In the genomic region with DNA sequence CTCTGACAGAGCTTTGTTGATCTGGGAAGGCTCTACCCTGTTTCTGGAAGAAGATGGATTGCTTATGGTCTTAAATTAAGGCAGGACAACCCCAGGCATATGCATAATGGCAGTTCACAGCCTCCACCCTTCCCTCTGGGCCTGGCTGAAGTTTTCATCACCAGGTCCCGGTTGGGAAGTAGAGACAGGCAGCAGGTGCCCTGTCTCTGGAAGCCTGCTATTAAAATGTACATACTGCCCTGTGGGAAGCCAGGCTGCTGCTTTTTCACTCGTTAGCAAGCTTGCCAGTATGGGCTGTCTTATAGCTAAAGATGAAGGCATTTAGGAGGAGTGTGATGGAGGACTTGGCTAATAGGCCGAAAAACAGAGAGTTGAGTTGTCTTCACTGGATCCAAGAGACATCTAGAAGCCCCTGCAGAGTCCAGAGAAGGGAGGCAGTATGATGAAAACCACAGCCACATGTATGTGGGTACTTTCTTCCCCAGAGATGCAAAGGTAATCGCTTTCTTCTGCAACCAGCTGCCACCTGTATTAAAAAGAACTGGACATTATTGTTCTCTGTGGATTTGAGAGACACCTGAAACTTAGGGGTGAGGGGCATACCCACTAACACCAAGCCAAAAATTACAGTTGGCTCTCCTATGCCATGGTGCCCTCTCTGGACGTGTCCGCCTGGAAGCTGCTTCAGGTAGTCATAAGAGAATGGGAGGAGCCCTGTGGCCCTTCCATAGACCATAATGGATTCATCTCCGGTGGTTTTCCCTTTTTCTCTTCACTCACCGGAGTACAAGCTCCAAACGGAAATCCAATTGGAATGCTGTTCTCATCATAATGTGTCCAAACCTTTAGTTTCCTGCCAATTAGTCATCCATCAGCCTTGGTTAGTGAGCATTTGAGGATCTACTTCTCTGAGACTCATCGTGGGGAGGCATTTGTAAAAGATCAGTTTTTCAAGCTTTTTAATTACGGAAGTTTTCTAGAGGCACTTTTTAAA, we compare ENCODE assay signal across 16 cellular contexts. TPM values are rescaled to one million over a fixed set of nuclear protein-coding genes. Genes with fewer than 3 reads are reported as not detected.
DNase-seq lines count a peak whose midpoint lies in the region; ATAC-seq and TF ChIP-seq lines count a peak whose summit lies in the region.
"Had no signal": no experiment of that assay in that cellular context is flagged by ENCODE, and none has a peak within 500 bp of the region (broad histone marks: within the 10 kb centered on the region; RNA-seq: fewer than 3 reads in every experiment).

No MANE protein-coding gene starts in this region.

- H3K9me3 Mint-ChIP-seq in brain = no peaks in the 10 kb centered on the region
- no peaks in the 10 kb centered on the region for H3K9me3 Mint-ChIP-seq in activated naive CD4-positive, alpha-beta T cell treated with anti-CD3 and anti-CD28 coated beads, Interleukin-2, amount 10 ng/mL, durations not matched to agents 7 days and 5 days
- H3K9me3 Mint-ChIP-seq: naive B cell had no signal

- H3K27ac Mint-ChIP-seq in brain = peak overlapping the region in 3 of 5 experiments; percentile 82 to 92 (median 89)
- H3K27ac Mint-ChIP-seq in activated naive CD4-positive, alpha-beta T cell treated with anti-CD3 and anti-CD28 coated beads, Interleukin-2, amount 10 ng/mL, durations not matched to agents 7 days and 5 days = no peak overlapping the region
- H3K27ac Mint-ChIP-seq: B cell had no signal

- peaks cover 18% of the 10 kb centered on the region for H3K4me1 Mint-ChIP-seq in brain
- H3K4me1 Mint-ChIP-seq in activated naive CD4-positive, alpha-beta T cell treated with anti-CD3 and anti-CD28 coated beads, Interleukin-2, amount 10 ng/mL, durations not matched to agents 7 days and 5 days = no peaks in the 10 kb centered on the region
- H3K4me1 Mint-ChIP-seq: B cell, naive B cell had no signal

- TF ChIP-seq CTCF in brain (conservative IDR thresholded peaks at IDR 0.05) (no peak), lower lobe of right lung (IDR thresholded peaks at IDR 0.05) (no peak)

- no peak overlapping the region for H3K4me3 ChIP-seq in lower lobe of right lung

- peaks cover 60% of the 10 kb centered on the region for H3K36me3 Mint-ChIP-seq in brain
- H3K36me3 Mint-ChIP-seq in activated naive CD4-positive, alpha-beta T cell treated with anti-CD3 and anti-CD28 coated beads, Interleukin-2, amount 10 ng/mL, durations not matched to agents 7 days and 5 days = peaks cover 42% of the 10 kb centered on the region

- CTCF ChIA-PET in activated naive CD4-positive, alpha-beta T cell treated with anti-CD3 and anti-CD28 coated beads, Interleukin-2, amount 10 ng/mL, durations not matched to agents 7 days and 5 days (lab: Charles Lee) = interaction anchor here (0.6 to 1.0 kb wide), 2 partner anchors 66 to 244 kb away, joined by 3 read pairs; no protein-coding TSS in a partner anchor

- DNase-seq in ACHN = peak; percentile 41
- DNase-seq in HS-5 (ENCODE audit: low read depth) = peak; percentile 48
- DNase-seq in lower lobe of right lung = no peak
- no peak for DNase-seq in activated naive CD4-positive, alpha-beta T cell treated with anti-CD3 and anti-CD28 coated beads, Interleukin-2, amount 10 ng/mL, durations not matched to agents 7 days and 5 days
- no peak for DNase-seq in cerebellar cortex (ENCODE audit: low spot score)
- no peak for DNase-seq in cerebellar nuclear complex (lab: John Stamatoyannopoulos, UW)
- DNase-seq: activated CD4-positive, alpha-beta T cell treated with anti-CD3 and anti-CD28 coated beads for 48 hours; activated gamma-delta T cell; GOT3; Karpas-422; naive B cell; NCI-H510A treated with DMSO at 0.1 percent for 48 hours had no signal

- no peak for ATAC-seq in lower lobe of right lung
- ATAC-seq in GM21367 (IDR thresholded peaks at IDR 0.05; ENCODE audit: unreplicated experiment) = no peak
- ATAC-seq: SK-N-SH treated with all-trans-retinoic acid at 6 μM for 48 hours had no signal

- in situ Hi-C loops in ACHN (cut with HindIII; ENCODE audit: low pct_ligation_motif_present, low pct_unique_long_range_greater_than_20kb, low sequenced_read_pairs) = no loop called here

- peak overlapping the region; percentile 13 for H3K27ac ChIP-seq in lower lobe of right lung

- H3K27me3 Mint-ChIP-seq in brain = no peaks in the 10 kb centered on the region
- H3K27me3 Mint-ChIP-seq in activated naive CD4-positive, alpha-beta T cell treated with anti-CD3 and anti-CD28 coated beads, Interleukin-2, amount 10 ng/mL, durations not matched to agents 7 days and 5 days = no peaks in the 10 kb centered on the region
- H3K27me3 Mint-ChIP-seq: B cell, naive B cell had no signal

- H3K9me3 ChIP-seq in lower lobe of right lung = no peaks in the 10 kb centered on the region

- H3K27me3 ChIP-seq in lower lobe of right lung (ENCODE audit: low read depth) = no peaks in the 10 kb centered on the region

- H3K4me3 Mint-ChIP-seq in brain = no peak overlapping the region
- no peak overlapping the region for H3K4me3 Mint-ChIP-seq in activated naive CD4-positive, alpha-beta T cell treated with anti-CD3 and anti-CD28 coated beads, Interleukin-2, amount 10 ng/mL, durations not matched to agents 7 days and 5 days
- H3K4me3 Mint-ChIP-seq: B cell, naive B cell had no signal

- intact Hi-C loops in lower lobe of right lung (cut with DNase I) = no loop called here

- H3K36me3 ChIP-seq in lower lobe of right lung = peaks cover 50% of the 10 kb centered on the region

- peaks cover 34% of the 10 kb centered on the region for H3K4me1 ChIP-seq in lower lobe of right lung

RNA-seq across cellular contexts. Expression of a gene that starts 34.6 kb away (rescaled TPM):
- polyA plus RNA-seq in brain (ENCODE audit: insufficient read depth, low read depth, low replicate concordance) = 82.7 TPM
- 202 TPM for total RNA-seq in lower lobe of right lung

Comparison
In these comparisons a context has a peak if more than half of its experiments do, and no peak if none do; other contexts are left out.
1. DNase-seq: peak in ACHN (single experiment) and HS-5 (single experiment); none in lower lobe of right lung (single experiment), activated naive CD4-positive, alpha-beta T cell treated with anti-CD3 and anti-CD28 coated beads, Interleukin-2, amount 10 ng/mL, durations not matched to agents 7 days and 5 days (single experiment), cerebellar cortex (single experiment) and cerebellar nuclear complex (0 of 2).